8 cellular contexts compared by ENCODE assay signal in the genomic region with DNA sequence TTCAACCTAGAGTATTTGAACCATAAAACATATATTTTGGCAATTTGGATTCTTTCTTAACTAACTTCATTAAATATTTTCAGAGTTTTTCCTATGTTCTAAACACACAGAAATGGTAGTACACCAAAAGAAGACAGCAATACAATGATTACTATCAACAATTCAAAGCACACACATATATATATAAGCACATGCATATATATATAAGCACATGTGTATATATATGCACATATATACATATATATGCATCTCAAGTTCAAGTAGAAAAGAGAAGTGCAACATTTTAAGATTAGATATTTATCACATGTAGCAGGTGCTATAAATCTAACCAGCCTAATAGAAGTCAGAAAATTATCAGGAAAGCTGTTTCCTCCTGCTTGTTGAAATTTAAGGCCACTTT.
"Had no signal": no experiment of that assay in that cellular context is flagged by ENCODE, and none has a peak within 500 bp of the region (broad histone marks: within the 10 kb centered on the region; RNA-seq: fewer than 3 reads in every experiment).

No MANE protein-coding gene starts in this region.

- FAIRE-seq: G401.6, GM12878, GM12891, GM12892, GM18507, GM19239 had no signal

- H3K4me3 ChIP-seq: GM12878 had no signal

- DNase-seq: GDM1, GF-D8 had no signal

- ATAC-seq: GM12878 had no signal
